Comparison of ENCODE assay signal across 8 cellular contexts in genomic region chr7:101743241-101743994, GRCh38.
DNase-seq lines count a peak whose midpoint lies in the region; TF ChIP-seq lines count a peak whose summit lies in the region.

No MANE protein-coding gene starts in this region.

- peak overlapping the region; percentile 73 to 92 (median 84) for H3K27ac Mint-ChIP-seq in nephron

- CTCF ChIA-PET in HEK293 (lab: Yijun Ruan, JAX) = interaction anchor here (0.5 to 1.8 kb wide), 13 partner anchors 9 to 784 kb away, joined by 3 to 7 read pairs (median 4); no protein-coding TSS in a partner anchor

- intact Hi-C loops in esophagus muscularis mucosa (cut with DNase I) (loop anchor here (5.0 kb wide), 1 partner anchor 69 kb away; no protein-coding TSS in a partner anchor), stomach (cut with DNase I; ENCODE audit: low total_unique reads) (loop anchor here (10.0 kb wide), 1 partner anchor 49 kb away; no protein-coding TSS in a partner anchor)

- WGBS in esophagus muscularis mucosa = under 1% methylated on average over 51 of the region's 60 CpGs
- 0 to 1% (median 1%) methylated on average over 55 to 60 of the region's 60 CpGs for WGBS in stomach, 5 donors

- H3K27me3 ChIP-seq in NT2/D1 (ENCODE audit: insufficient read depth, insufficient read length) = no peaks in the 10 kb centered on the region
- H3K27me3 ChIP-seq in esophagus muscularis mucosa = peaks cover 0 to 25% (median 0%) of the 10 kb centered on the region in 4 donors
- H3K27me3 ChIP-seq in stomach = peaks cover 0 to 27% (median 0%) of the 10 kb centered on the region in 3 donors

- no peaks in the 10 kb centered on the region for H3K9me3 ChIP-seq in HEK293 (ENCODE audit: control insufficient read depth, insufficient read depth, low read depth, low read length)
- no peaks in the 10 kb centered on the region for H3K9me3 ChIP-seq in NT2/D1 (ENCODE audit: insufficient read depth, low read length)
- H3K9me3 ChIP-seq in esophagus muscularis mucosa = no peaks in the 10 kb centered on the region
- no peaks in the 10 kb centered on the region for H3K9me3 ChIP-seq in stomach

- peak overlapping the region; percentile 72 for H3K9ac ChIP-seq in NT2/D1 (ENCODE audit: insufficient read length, low read depth)

- peak overlapping the region; percentile 49 for H3K4me3 ChIP-seq in HEK293 (ENCODE audit: low read depth, low read length)
- H3K4me3 ChIP-seq in NT2/D1 (ENCODE audit: insufficient read length, low read depth) = peak overlapping the region; percentile 33
- H3K4me3 ChIP-seq in esophagus muscularis mucosa = peak overlapping the region; percentile 52 to 60 (median 54)
- peak overlapping the region; percentile 40 to 63 (median 48) for H3K4me3 ChIP-seq in stomach

- H3K4me1 ChIP-seq in HEK293 (ENCODE audit: control insufficient read depth, insufficient read depth, low read length) (no peaks in the 10 kb centered on the region), NT2/D1 (ENCODE audit: insufficient read depth, insufficient read length) (peaks cover 9% of the 10 kb centered on the region), esophagus muscularis mucosa (peaks cover 11 to 22% (median 14%) of the 10 kb centered on the region in 4 donors), stomach (peaks cover 5 to 42% (median 15%) of the 10 kb centered on the region in 4 donors)

- peaks cover 28% of the 10 kb centered on the region for H3K4me1 Mint-ChIP-seq in nephron

- TF ChIP-seq POLR2A in esophagus muscularis mucosa (IDR thresholded peaks at IDR 0.05; ENCODE audit: low read depth) = no peak
- TF ChIP-seq POLR2A in stomach (IDR thresholded peaks at IDR 0.05) = no peak

- H3K27ac ChIP-seq in HEK293 (ENCODE audit: extremely low read depth, low read depth, low read length) (no peak overlapping the region; the same call in 1 of the 2 replicates), esophagus muscularis mucosa (replicated peaks in 1 of 4) (no peak overlapping the region), stomach (no peak overlapping the region)

- H3K9me3 Mint-ChIP-seq in nephron = no peaks in the 10 kb centered on the region

- H3K36me3 Mint-ChIP-seq in nephron (ENCODE audit: low read depth) = no peaks in the 10 kb centered on the region

- DNase-seq in AG09319 (ENCODE audit: extremely low read depth, low read depth) = no peak
- DNase-seq in NT2/D1 (ENCODE audit: low read depth, low spot score) = peak; percentile 46
- DNase-seq in activated CD8-positive, alpha-beta memory T cell treated with anti-CD3 and anti-CD28 coated beads, Interleukin-2, amount 50 U/mL, for 48 hours = peak; percentile 82
- no peak for DNase-seq in esophagus muscularis mucosa (ENCODE audit: extremely low spot score)
- DNase-seq in stomach = peak; percentile 63
- DNase-seq in NCI-H187 treated with DMSO at 0.1 percent for 48 hours (lab: John Stamatoyannopoulos, UW) = no peak

- no peak for TF ChIP-seq EP300 in esophagus muscularis mucosa (IDR thresholded peaks at IDR 0.05)
- TF ChIP-seq EP300 in stomach (IDR thresholded peaks at IDR 0.05) = no peak

- no peaks in the 10 kb centered on the region for H3K36me3 ChIP-seq in HEK293 (ENCODE audit: control insufficient read depth in 2 of 2, insufficient read depth in 1 of 2, low read length in 2 of 2)
- no peaks in the 10 kb centered on the region for H3K36me3 ChIP-seq in NT2/D1 (ENCODE audit: insufficient read depth, insufficient read length, low read length)
- no peaks in the 10 kb centered on the region for H3K36me3 ChIP-seq in esophagus muscularis mucosa
- no peaks in the 10 kb centered on the region for H3K36me3 ChIP-seq in stomach

- TF ChIP-seq CTCF in AG09319 (IDR thresholded peaks at IDR 0.05; ENCODE audit: low read depth, low read length) (peak; percentile 54), HEK293 (tag by site-specific recombination; IDR thresholded peaks at IDR 0.05) (peak; percentile 73), esophagus muscularis mucosa (IDR thresholded peaks at IDR 0.05) (peak; percentile 36 to 62 (median 54)), nephron (IDR thresholded peaks at IDR 0.05; ENCODE audit: unreplicated experiment in 3 of 3) (peak; percentile 40 to 61 (median 44)), stomach (IDR thresholded peaks at IDR 0.05) (peak in 2 of 7 experiments; percentile 15 to 55)

- peak overlapping the region; percentile 85 to 89 (median 87) for H3K4me3 Mint-ChIP-seq in nephron

- POLR2A ChIA-PET in HEK293 (lab: Yijun Ruan, JAX) = interaction anchor here (0.6 to 1.9 kb wide), 4 partner anchors 9 to 73 kb away, joined by 3 to 7 read pairs (median 5); partner anchors contain the start of gene CUX1

- peaks cover 9% of the 10 kb centered on the region for H3K27me3 Mint-ChIP-seq in nephron (ENCODE audit: low read depth)

TF ChIP-seq in HEK293, 187 proteins besides CTCF, POLR2A, EP300 and RAD21 (continues in another document):
- TF ChIP-seq REPIN1 (tag by site-specific recombination; IDR thresholded peaks at IDR 0.05; ENCODE audit: low read depth) (no peak), ZNF488 (tag by site-specific recombination; IDR thresholded peaks at IDR 0.05) (no peak), ZNF449 (tag by site-specific recombination; IDR thresholded peaks at IDR 0.05) (no peak), ZNF114 (tag by site-specific recombination; IDR thresholded peaks at IDR 0.05) (no peak), ZNF266 (tag by site-specific recombination; IDR thresholded peaks at IDR 0.05; ENCODE audit: low read depth) (no peak), ZNF664 (tag by site-specific recombination; IDR thresholded peaks at IDR 0.05) (no peak), ZNF175 (tag by site-specific recombination; IDR thresholded peaks at IDR 0.05) (no peak), ZBTB7A (tag by site-specific recombination; IDR thresholded peaks at IDR 0.05; ENCODE audit: low read depth) (no peak), WT1 (tag by site-specific recombination; IDR thresholded peaks at IDR 0.05) (0 out of 2 replicates have a peak, but pooled peaks have one; percentile 27), ZNF112 (tag by site-specific recombination; IDR thresholded peaks at IDR 0.05) (no peak), ZNF157 (tag by site-specific recombination; IDR thresholded peaks at IDR 0.05) (no peak), ZXDB (tag by site-specific recombination; IDR thresholded peaks at IDR 0.05) (peak; percentile 69), ZNF133 (tag by site-specific recombination; IDR thresholded peaks at IDR 0.05) (no peak), GLIS2 (tag by site-specific recombination; IDR thresholded peaks at IDR 0.05) (0 out of 2 replicates have a peak, but pooled peaks have one; percentile 30), SCRT1 (tag by site-specific recombination; IDR thresholded peaks at IDR 0.05; ENCODE audit: borderline replicate concordance) (no peak), ZNF10 (tag by site-specific recombination; IDR thresholded peaks at IDR 0.05) (peak; percentile 38; the same call in 1 of the 2 replicates), ZNF555 (tag by site-specific recombination; conservative IDR thresholded peaks at IDR 0.05) (no peak), ZNF560 (tag by site-specific recombination; IDR thresholded peaks at IDR 0.05; ENCODE audit: borderline replicate concordance) (no peak), TRIM28 (IDR thresholded peaks at IDR 0.05; ENCODE audit: borderline replicate concordance, low read length) (no peak), ZBTB44 (tag by site-specific recombination; IDR thresholded peaks at IDR 0.05) (peak; percentile 62; the same call in 1 of the 2 replicates), ZFP37 (tag by site-specific recombination; IDR thresholded peaks at IDR 0.05) (no peak), ZBTB20 (tag by site-specific recombination; IDR thresholded peaks at IDR 0.05) (peak; percentile 49; the same call in 1 of the 2 replicates), ZFHX2 (tag by site-specific recombination; conservative IDR thresholded peaks at IDR 0.05) (peak; percentile 96), PRDM1 (tag by site-specific recombination; IDR thresholded peaks at IDR 0.05) (no peak), ZNF311 (tag by site-specific recombination; IDR thresholded peaks at IDR 0.05; ENCODE audit: borderline replicate concordance) (no peak), YY2 (tag by site-specific recombination; IDR thresholded peaks at IDR 0.05) (0 out of 2 replicates have a peak, but pooled peaks have one; percentile 18), KLF7 (tag by site-specific recombination; IDR thresholded peaks at IDR 0.05; ENCODE audit: borderline replicate concordance) (no peak)

Comparison
In these comparisons a context has a peak if more than half of its experiments do, and no peak if none do; other contexts are left out.
1. DNase-seq: peak in NT2/D1 (single experiment), activated CD8-positive, alpha-beta memory T cell treated with anti-CD3 and anti-CD28 coated beads, Interleukin-2, amount 50 U/mL, for 48 hours (single experiment) and stomach (single experiment); none in AG09319 (single experiment), esophagus muscularis mucosa (single experiment) and NCI-H187 treated with DMSO at 0.1 percent for 48 hours (single experiment).
2. Peak in every context shown above with its lines, with median percentiles within 50 percentile points of each other: H3K4me3 ChIP-seq.